ENCODE assay signal across 1 cellular context in the genomic region with DNA sequence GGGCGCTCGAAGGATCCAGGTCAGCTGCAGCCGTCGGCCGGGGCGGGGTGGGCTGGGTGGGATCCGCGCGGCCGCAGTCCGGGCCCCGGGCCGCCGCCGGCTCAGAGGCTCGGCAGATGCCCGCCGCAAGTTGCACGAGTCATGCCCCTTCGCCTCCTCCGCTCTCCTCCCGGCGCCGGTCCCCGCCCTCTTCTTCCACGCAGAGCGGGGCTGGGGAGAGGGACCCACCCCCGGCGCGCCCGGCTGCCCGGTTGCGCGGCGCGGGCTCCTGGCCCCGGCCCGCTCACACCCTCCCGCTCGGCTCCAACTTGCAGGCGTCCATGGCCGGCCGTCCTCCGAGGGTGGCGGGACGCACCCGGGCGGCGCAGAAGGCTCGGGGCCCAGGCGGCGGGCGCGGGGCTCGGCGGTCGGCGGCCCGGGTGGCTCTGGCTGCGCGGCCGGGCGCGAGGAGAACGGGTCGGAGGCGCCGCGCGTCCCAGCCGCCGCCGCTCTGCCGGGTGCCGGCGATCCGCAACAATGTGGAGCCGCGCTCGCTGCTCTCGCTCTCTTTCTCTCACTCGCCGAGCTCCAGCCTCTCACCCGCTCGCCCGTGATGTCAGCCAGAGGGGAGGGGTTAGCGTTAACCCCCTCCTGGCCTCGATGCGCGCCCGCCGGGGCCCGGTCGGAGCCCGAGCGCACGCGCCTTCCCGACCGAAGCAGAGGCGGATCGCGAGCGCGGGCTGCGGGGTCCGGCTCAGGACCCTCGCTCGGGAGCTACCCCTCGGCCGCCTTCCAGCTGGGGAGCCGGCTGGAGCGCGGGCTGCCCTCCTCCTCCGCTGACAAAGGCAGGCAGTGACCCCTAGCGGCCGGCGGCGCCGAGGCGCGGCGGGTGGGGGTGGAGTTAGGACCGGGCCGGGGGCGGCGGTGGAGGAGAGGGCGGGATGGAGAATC.
A peak's percentile ranks its signal among the peaks of the same experiment; 100 is the strongest.
TF ChIP-seq lines count a peak whose summit lies in the region.

TSS of gene NECTIN1 (minus strand) at position 550 of the 930 bp plus-strand sequence. CDS start 647 bp downstream, outside the sequence.

TF ChIP-seq in SK-N-SH, 30 proteins besides CTCF, POLR2A, EP300 and RAD21 (continued from another document):
- TF ChIP-seq NRF1 (IDR thresholded peaks at IDR 0.05; ENCODE audit: low read depth, low read length) (peak; percentile 37; the same call in 1 of the 2 replicates), MEF2A (IDR thresholded peaks at IDR 0.05; ENCODE audit: borderline replicate concordance, low read depth) (no peak), TEAD4 (IDR thresholded peaks at IDR 0.05; ENCODE audit: borderline replicate concordance, insufficient read depth) (0 out of 2 replicates have a peak, but pooled peaks have one; percentile 15), USF1 (IDR thresholded peaks at IDR 0.05; ENCODE audit: borderline replicate concordance, low read depth) (0 out of 2 replicates have a peak, but pooled peaks have one; percentile 14), JUND (IDR thresholded peaks at IDR 0.05) (no peak), TCF12 (IDR thresholded peaks at IDR 0.05) (no peak), CHD2 (IDR thresholded peaks at IDR 0.05; ENCODE audit: low read length, partially characterized antibody) (no peak), MXI1 (IDR thresholded peaks at IDR 0.05; ENCODE audit: low read depth, low read length) (peak; percentile 49), FOXM1 (IDR thresholded peaks at IDR 0.05; ENCODE audit: low read depth) (no peak), PBX3 (IDR thresholded peaks at IDR 0.05) (0 out of 2 replicates have a peak, but pooled peaks have one; percentile 3), RXRA (IDR thresholded peaks at IDR 0.05; ENCODE audit: borderline replicate concordance, low read depth) (no peak), POLR2AphosphoS5 (IDR thresholded peaks at IDR 0.05; ENCODE audit: low read depth, low read length) (peak; percentile 86), TAF1 (IDR thresholded peaks at IDR 0.05; ENCODE audit: borderline replicate concordance, low read depth, low read length) (peak; percentile 86), EZH2phosphoT487 (IDR thresholded peaks at IDR 0.05; ENCODE audit: borderline replicate concordance, low read depth) (no peak), SMC3 (IDR thresholded peaks at IDR 0.05; ENCODE audit: low read depth, low read length) (peak; percentile 51), FOSL2 (IDR thresholded peaks at IDR 0.05; ENCODE audit: borderline replicate concordance, low read depth) (no peak), GATA2 (CRISPR knock-in tag; IDR thresholded peaks at IDR 0.05) (no peak), SIN3A (IDR thresholded peaks at IDR 0.05; ENCODE audit: borderline replicate concordance, low read depth, low read length) (no peak)
- TF ChIP-seq, protein P1, sequence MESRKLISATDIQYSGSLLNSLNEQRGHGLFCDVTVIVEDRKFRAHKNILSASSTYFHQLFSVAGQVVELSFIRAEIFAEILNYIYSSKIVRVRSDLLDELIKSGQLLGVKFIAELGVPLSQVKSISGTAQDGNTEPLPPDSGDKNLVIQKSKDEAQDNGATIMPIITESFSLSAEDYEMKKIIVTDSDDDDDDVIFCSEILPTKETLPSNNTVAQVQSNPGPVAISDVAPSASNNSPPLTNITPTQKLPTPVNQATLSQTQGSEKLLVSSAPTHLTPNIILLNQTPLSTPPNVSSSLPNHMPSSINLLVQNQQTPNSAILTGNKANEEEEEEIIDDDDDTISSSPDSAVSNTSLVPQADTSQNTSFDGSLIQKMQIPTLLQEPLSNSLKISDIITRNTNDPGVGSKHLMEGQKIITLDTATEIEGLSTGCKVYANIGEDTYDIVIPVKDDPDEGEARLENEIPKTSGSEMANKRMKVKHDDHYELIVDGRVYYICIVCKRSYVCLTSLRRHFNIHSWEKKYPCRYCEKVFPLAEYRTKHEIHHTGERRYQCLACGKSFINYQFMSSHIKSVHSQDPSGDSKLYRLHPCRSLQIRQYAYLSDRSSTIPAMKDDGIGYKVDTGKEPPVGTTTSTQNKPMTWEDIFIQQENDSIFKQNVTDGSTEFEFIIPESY (IDR thresholded peaks at IDR 0.05; ENCODE audit: borderline replicate concordance, low read depth) = no peak
